In genomic region chr3:4302747-4303146, GRCh38 we compare ENCODE assay signal across 8 cellular contexts. TPM values are rescaled to one million over a fixed set of nuclear protein-coding genes. Genes with fewer than 3 reads are reported as not detected.
DNase-seq lines count a peak whose midpoint lies in the region; ATAC-seq, FAIRE-seq and TF ChIP-seq lines count a peak whose summit lies in the region.

No MANE protein-coding gene starts in this region.

- H3K4me2 ChIP-seq in MM.1S (ENCODE audit: low read depth, low read length) = peak overlapping the region; percentile 42

- peak overlapping the region; percentile 96 for H3K27ac Mint-ChIP-seq in CD8-positive, alpha-beta T cell

- no peak for ATAC-seq in CD8-positive, alpha-beta T cell

- peaks cover 8% of the 10 kb centered on the region; the same call in 1 of the 2 replicates for H3K79me2 ChIP-seq in MM.1S (ENCODE audit: low read length)

- POLR2A ChIA-PET in CD8-positive, alpha-beta T cell (lab: Charles Lee) = no interaction called here

- H3K9me3 ChIP-seq in CD8-positive, alpha-beta T cell (ENCODE audit: low read length) = no peaks in the 10 kb centered on the region
- no peaks in the 10 kb centered on the region for H3K9me3 ChIP-seq in MM.1S (replicated peaks; ENCODE audit: insufficient read depth, low read length)
- H3K9me3 ChIP-seq in effector memory CD4-positive, alpha-beta T cell (ENCODE audit: control insufficient read depth, low read length) = no peaks in the 10 kb centered on the region
- H3K9me3 ChIP-seq in neuron (ENCODE audit: low read length) = no peaks in the 10 kb centered on the region
- H3K9me3 ChIP-seq in small intestine (ENCODE audit: control insufficient read depth, low read depth) = no peaks in the 10 kb centered on the region

- no peaks in the 10 kb centered on the region for H3K27me3 Mint-ChIP-seq in CD8-positive, alpha-beta T cell (ENCODE audit: low read depth)

- DNase-seq in CD8-positive, alpha-beta T cell = no peak
- no peak for DNase-seq in MM.1S
- no peak for DNase-seq in effector memory CD4-positive, alpha-beta T cell
- DNase-seq in small intestine = no peak
- DNase-seq in NCI-H524 (lab: John Stamatoyannopoulos, UW) = no peak
- DNase-seq in kidney glomerular epithelial cell (lab: John Stamatoyannopoulos, UW) = no peak
- DNase-seq in DMS53 treated with DMSO at 0.1 percent for 48 hours (lab: John Stamatoyannopoulos, UW; ENCODE audit: unreplicated experiment) = no peak

- H3K27ac ChIP-seq in CD8-positive, alpha-beta T cell (ENCODE audit: low read depth, low read length) = no peak overlapping the region
- H3K27ac ChIP-seq in MM.1S (ENCODE audit: low read length) (no peak overlapping the region), small intestine (ENCODE audit: low read depth in 1 of 2, low read length in 1 of 2) (peak overlapping the region in 1 of 2 donors; percentile 95)
- peak overlapping the region; percentile 94 for H3K27ac ChIP-seq in effector memory CD4-positive, alpha-beta T cell (ENCODE audit: insufficient read depth, low read length, poor library complexity, severe bottlenecking)

- no peak for FAIRE-seq in small intestine (lab: Jason Lieb, UNC)

- no peaks in the 10 kb centered on the region for H3K9me2 ChIP-seq in MM.1S (replicated peaks; ENCODE audit: insufficient read depth, low read length)

- H3K9me3 Mint-ChIP-seq in CD8-positive, alpha-beta T cell = no peaks in the 10 kb centered on the region

- H4K20me1 ChIP-seq in MM.1S (ENCODE audit: insufficient read depth, low read length) = no peaks in the 10 kb centered on the region

- no peaks in the 10 kb centered on the region for H3K27me3 ChIP-seq in CD8-positive, alpha-beta T cell (ENCODE audit: insufficient read depth, low read length)
- no peaks in the 10 kb centered on the region for H3K27me3 ChIP-seq in MM.1S (replicated peaks; ENCODE audit: insufficient read depth, low read length)
- H3K27me3 ChIP-seq in effector memory CD4-positive, alpha-beta T cell (replicated peaks; ENCODE audit: control insufficient read depth, insufficient read depth, low read length, poor library complexity, severe bottlenecking) = no peaks in the 10 kb centered on the region
- H3K27me3 ChIP-seq in neuron (ENCODE audit: insufficient read depth, low read length) = no peaks in the 10 kb centered on the region
- H3K27me3 ChIP-seq in small intestine (ENCODE audit: control insufficient read depth in 2 of 2, insufficient read depth in 2 of 2, low read length in 2 of 2) = no peaks in the 10 kb centered on the region

- peaks cover 12% of the 10 kb centered on the region for H3K36me3 Mint-ChIP-seq in CD8-positive, alpha-beta T cell

- H3K9ac ChIP-seq in MM.1S (ENCODE audit: low read length) = no peak overlapping the region

- intact Hi-C loops in CD8-positive, alpha-beta T cell (cut with DNase I, micrococcal nuclease) = loop anchor here (1.0 to 10.0 kb wide), 9 partner anchors 164 to 1176 kb away; partner anchors contain the start of genes CRBN (in 2 of the 2), ITPR1 (in 2 of the 2), SUMF1 (in 2 of the 2) and ARL8B (in 1 of the 2)

- CTCF ChIA-PET in CD8-positive, alpha-beta T cell (lab: Charles Lee) = interaction anchor here (1.4 kb wide), 1 partner anchor 12 kb away, joined by 3 read pairs; no protein-coding TSS in a partner anchor

- H3F3A ChIP-seq in MM.1S (ENCODE audit: insufficient read depth, low read length) = no peaks in the 10 kb centered on the region

- 58 to 79% (median 72%) methylated on average over 11 of the region's 11 CpGs for WGBS in small intestine, 3 donors

- H2AFZ ChIP-seq in MM.1S (ENCODE audit: low read length) (peak overlapping the region; percentile 68), neuron (ENCODE audit: low read depth, low read length) (peak overlapping the region; percentile 78)

- H3K36me3 ChIP-seq in CD8-positive, alpha-beta T cell (ENCODE audit: insufficient read depth, low read length) = no peaks in the 10 kb centered on the region
- H3K36me3 ChIP-seq in MM.1S (replicated peaks; ENCODE audit: insufficient read depth, low read length) = no peaks in the 10 kb centered on the region
- no peaks in the 10 kb centered on the region for H3K36me3 ChIP-seq in effector memory CD4-positive, alpha-beta T cell (ENCODE audit: control insufficient read depth, insufficient read depth, low read length)
- peaks cover 12% of the 10 kb centered on the region for H3K36me3 ChIP-seq in neuron (ENCODE audit: insufficient read depth, low read length)
- no peaks in the 10 kb centered on the region for H3K36me3 ChIP-seq in small intestine (ENCODE audit: control insufficient read depth in 2 of 2, insufficient read depth in 2 of 2, low read length in 2 of 2)

- TF ChIP-seq CTCF in CD8-positive, alpha-beta T cell (IDR thresholded peaks at IDR 0.05) = no peak
- TF ChIP-seq CTCF in MM.1S (IDR thresholded peaks at IDR 0.05; ENCODE audit: low read length) = no peak

- H3K4me3 ChIP-seq in CD8-positive, alpha-beta T cell (ENCODE audit: low read depth, low read length) = peak overlapping the region; percentile 83
- H3K4me3 ChIP-seq in MM.1S (ENCODE audit: low read length) (peak overlapping the region; percentile 71), neuron (ENCODE audit: low read length) (peak overlapping the region; percentile 74), small intestine (ENCODE audit: low read depth in 1 of 2, low read length in 2 of 2) (no peak overlapping the region)
- peak overlapping the region; percentile 85 for H3K4me3 ChIP-seq in effector memory CD4-positive, alpha-beta T cell (ENCODE audit: insufficient read depth, low read depth, low read length, poor library complexity, severe bottlenecking)

- peak overlapping the region; percentile 92 for H3K4me3 Mint-ChIP-seq in CD8-positive, alpha-beta T cell

- H3K4me1 Mint-ChIP-seq in CD8-positive, alpha-beta T cell (ENCODE audit: low read depth) = peaks cover 24% of the 10 kb centered on the region

- H3K4me1 ChIP-seq in CD8-positive, alpha-beta T cell (ENCODE audit: insufficient read depth, low read length) = peaks cover 5% of the 10 kb centered on the region
- no peaks in the 10 kb centered on the region for H3K4me1 ChIP-seq in MM.1S (ENCODE audit: low read length)
- H3K4me1 ChIP-seq in effector memory CD4-positive, alpha-beta T cell (ENCODE audit: control insufficient read depth, insufficient read depth, low read length, poor library complexity, severe bottlenecking) = no peaks in the 10 kb centered on the region
- peaks cover 8% of the 10 kb centered on the region for H3K4me1 ChIP-seq in neuron (ENCODE audit: insufficient read depth, low read length)
- peaks cover 0 to 11% of the 10 kb centered on the region in 2 donors for H3K4me1 ChIP-seq in small intestine (ENCODE audit: control insufficient read depth in 2 of 2, insufficient read depth in 1 of 2, low read depth in 1 of 2, low read length in 1 of 2)

RNA-seq across cellular contexts. Expression of gene SETMAR, which starts 0.4 kb away (rescaled TPM):
- total RNA-seq in CD8-positive, alpha-beta T cell = 1 to 10 TPM; 8.4 to 9.8 TPM
- 10 to 100 TPM in 2 of 3 donors, 1 to 10 TPM in 1; 5.9 to 16.7 (median 12.3) TPM for polyA plus RNA-seq in small intestine

Comparison
In these comparisons a context has a peak if more than half of its experiments do, and no peak if none do; other contexts are left out.
1. H3K4me3 ChIP-seq: peak in CD8-positive, alpha-beta T cell (single experiment), MM.1S (single experiment), effector memory CD4-positive, alpha-beta T cell (single experiment) and neuron (single experiment); none in small intestine (0 of 2).